In genomic region chr5:109223521-109223920, GRCh38 we compare ENCODE assay signal across 23 cellular contexts.
DNase-seq lines count a peak whose midpoint lies in the region; ATAC-seq, FAIRE-seq and TF ChIP-seq lines count a peak whose summit lies in the region.
"Had no signal": no experiment of that assay in that cellular context is flagged by ENCODE, and none has a peak within 500 bp of the region (broad histone marks: within the 10 kb centered on the region; RNA-seq: fewer than 3 reads in every experiment).

No MANE protein-coding gene starts in this region.

- H3K4me1 Mint-ChIP-seq in neural crest cell, result peaks cover 6% of the 10 kb centered on the region
- H3K4me1 Mint-ChIP-seq: CD4-positive, CD25-positive, alpha-beta regulatory T cell; IgD-negative memory B cell had no signal

- H3K27ac Mint-ChIP-seq in neural crest cell (ENCODE audit: unreplicated experiment), result no peak overlapping the region
- H3K27ac Mint-ChIP-seq: CD4-positive, CD25-positive, alpha-beta regulatory T cell had no signal

- in situ Hi-C loops in HepG2 (cut with HindIII; ENCODE audit: extremely low pct_ligation_motif_present, low pct_unique_long_range_greater_than_20kb), result no loop called here

- TF ChIP-seq RAD21 in HepG2 (CRISPR knock-in tag; IDR thresholded peaks at IDR 0.05), result no peak

- H3K4me1 ChIP-seq in HepG2 (ENCODE audit: insufficient read depth, low read length) (0 out of 2 replicates have a peak, but pooled peaks cover 6% of the 10 kb centered on the region), right lobe of liver (no peaks in the 10 kb centered on the region), esophagus muscularis mucosa (peaks cover 0 to 7% (median 2%) of the 10 kb centered on the region in 4 donors), thyroid gland (no peaks in the 10 kb centered on the region), Karpas-422 (ENCODE audit: low read length) (no peaks in the 10 kb centered on the region)

- no peaks in the 10 kb centered on the region for H3K79me2 ChIP-seq in HepG2 (ENCODE audit: insufficient read depth, low read length)
- no peaks in the 10 kb centered on the region for H3K79me2 ChIP-seq in Karpas-422 (ENCODE audit: low read length)

- H3K27me3 Mint-ChIP-seq in neural crest cell (ENCODE audit: low read depth), result no peaks in the 10 kb centered on the region

- TF ChIP-seq CTCF in HepG2 (CRISPR knock-in tag; IDR thresholded peaks at IDR 0.05) (peak; percentile 19; the same call in 1 of the 2 replicates), right lobe of liver (IDR thresholded peaks at IDR 0.05) (no peak), esophagus muscularis mucosa (IDR thresholded peaks at IDR 0.05) (no peak), neural crest cell (conservative IDR thresholded peaks at IDR 0.05) (peak; percentile 23), thyroid gland (IDR thresholded peaks at IDR 0.05) (no peak)

- ATAC-seq in HepG2 (peak; percentile 91), right lobe of liver (no peak), GM19328 (IDR thresholded peaks at IDR 0.05; ENCODE audit: unreplicated experiment) (no peak)

- DNase-seq in HepG2 (ENCODE audit: low spot score) (no peak), right lobe of liver (no peak), esophagus muscularis mucosa (ENCODE audit: extremely low spot score) (peak; percentile 81), neural crest cell (ENCODE audit: low read depth, low spot score) (peak; percentile 3), 8988T (no peak), thyroid gland (no peak), Karpas-422 (no peak)
- DNase-seq: BE2C; CD4-positive, CD25-positive, alpha-beta regulatory T cell; COR-L47; DMS 273 treated with DMSO at 0.1 percent for 48 hours; DND-41; HCEC 1CT; MM.1S; NCI-H1092 treated with DMSO at 0.1 percent for 48 hours; NCI-H2081; NCI-H748 treated with DMSO at 0.1 percent for 48 hours; NK-92 treated with Interleukin-12 subunit alpha and Interleukin-12 subunit beta, amount 100 ng/mL, for 24 hours; SHP77 had no signal

- H3K9ac ChIP-seq in HepG2 (ENCODE audit: insufficient read depth, low read depth, low read length), result no peak overlapping the region
- H3K9ac ChIP-seq in Karpas-422 (ENCODE audit: low read length), result no peak overlapping the region

- CTCF ChIA-PET in HepG2 (lab: Yijun Ruan, JAX; ENCODE audit: low intra/inter-chr PET ratio, low total read pairs), result no interaction called here

- H3K9me3 Mint-ChIP-seq in neural crest cell, result peaks cover 2% of the 10 kb centered on the region
- H3K9me3 Mint-ChIP-seq: CD4-positive, CD25-positive, alpha-beta regulatory T cell had no signal

- H3K36me3 ChIP-seq in HepG2 (replicated peaks in 1 of 2; ENCODE audit: control insufficient read depth in 1 of 2, insufficient read depth in 2 of 2, low read length in 2 of 2) (no peaks in the 10 kb centered on the region), right lobe of liver (no peaks in the 10 kb centered on the region), esophagus muscularis mucosa (no peaks in the 10 kb centered on the region), thyroid gland (no peaks in the 10 kb centered on the region), Karpas-422 (ENCODE audit: insufficient read depth, low read length) (no peaks in the 10 kb centered on the region)
- H3K36me3 ChIP-seq: BE2C had no signal

- no peak overlapping the region for H3K4me3 ChIP-seq in HepG2 (replicated peaks in 1 of 3; ENCODE audit: insufficient read depth in 1 of 3, low read depth in 2 of 3, low read length in 3 of 3)
- no peak overlapping the region for H3K4me3 ChIP-seq in right lobe of liver
- no peak overlapping the region for H3K4me3 ChIP-seq in esophagus muscularis mucosa
- no peak overlapping the region for H3K4me3 ChIP-seq in thyroid gland (replicated peaks in 1 of 3)
- no peak overlapping the region for H3K4me3 ChIP-seq in Karpas-422 (ENCODE audit: low read length)

- TF ChIP-seq EP300 in HepG2 (IDR thresholded peaks at IDR 0.05; ENCODE audit: low read depth in 2 of 2, low read length in 2 of 2) (no peak), HepG2 (CRISPR knock-in tag; IDR thresholded peaks at IDR 0.05; ENCODE audit: borderline replicate concordance) (no peak), esophagus muscularis mucosa (IDR thresholded peaks at IDR 0.05) (no peak)

- H3K9me3 ChIP-seq in HepG2 (ENCODE audit: low read length) (no peaks in the 10 kb centered on the region), right lobe of liver (no peaks in the 10 kb centered on the region), esophagus muscularis mucosa (no peaks in the 10 kb centered on the region), thyroid gland (no peaks in the 10 kb centered on the region), Karpas-422 (ENCODE audit: low read length) (no peaks in the 10 kb centered on the region)
- H3K9me3 ChIP-seq: BE2C had no signal

- H3K27ac ChIP-seq in HepG2 (ENCODE audit: extremely low read length, insufficient read depth, low read length), result no peak overlapping the region
- no peak overlapping the region for H3K27ac ChIP-seq in right lobe of liver
- H3K27ac ChIP-seq in esophagus muscularis mucosa (replicated peaks in 1 of 4), result no peak overlapping the region
- no peak overlapping the region for H3K27ac ChIP-seq in thyroid gland
- no peak overlapping the region for H3K27ac ChIP-seq in Karpas-422 (ENCODE audit: low read length)
- H3K27ac ChIP-seq: HL-60 had no signal

- peaks cover 3 to 20% of the 10 kb centered on the region in 2 experiments; a peak in 3 of 5 replicates for H3K27me3 ChIP-seq in HepG2 (ENCODE audit: control insufficient read depth in 1 of 2, insufficient read depth in 2 of 2, low read length in 2 of 2)
- H3K27me3 ChIP-seq in right lobe of liver, result no peaks in the 10 kb centered on the region
- H3K27me3 ChIP-seq in esophagus muscularis mucosa, result no peaks in the 10 kb centered on the region
- no peaks in the 10 kb centered on the region for H3K27me3 ChIP-seq in thyroid gland
- no peaks in the 10 kb centered on the region for H3K27me3 ChIP-seq in Karpas-422 (ENCODE audit: low read length)
- H3K27me3 ChIP-seq: BE2C had no signal

- H3K4me3 Mint-ChIP-seq in neural crest cell, result no peak overlapping the region
- H3K4me3 Mint-ChIP-seq: CD4-positive, CD25-positive, alpha-beta regulatory T cell; IgD-negative memory B cell had no signal

- H4K20me1 ChIP-seq in HepG2 (ENCODE audit: insufficient read depth, low read length), result no peaks in the 10 kb centered on the region
- H4K20me1 ChIP-seq in Karpas-422 (ENCODE audit: insufficient read depth, low read depth, low read length), result no peaks in the 10 kb centered on the region

- BruUV-seq in HepG2 (replicated peaks; lab: Mats Ljungman, UMichigan), result no TSS peak

- H3K4me2 ChIP-seq in HepG2 (ENCODE audit: low read depth, low read length) (peak overlapping the region; percentile 21; the same call in 1 of the 2 replicates), Karpas-422 (ENCODE audit: low read depth, low read length, poor library complexity, severe bottlenecking) (no peak overlapping the region)

- H3K36me3 Mint-ChIP-seq in neural crest cell (ENCODE audit: low read depth), result no peaks in the 10 kb centered on the region
- H3K36me3 Mint-ChIP-seq: CD4-positive, CD25-positive, alpha-beta regulatory T cell; IgD-negative memory B cell had no signal

- 46% methylated on average over 3 of the region's 9 CpGs for WGBS in HepG2 (ENCODE audit: low lambda C conversion rate)
- WGBS in right lobe of liver (ENCODE audit: insufficient coverage, low coverage, low lambda C conversion rate, missing lambda C conversion rate), result 95% methylated on average over 4 of the region's 9 CpGs
- 82% methylated on average over 9 of the region's 9 CpGs for WGBS in esophagus muscularis mucosa
- WGBS in thyroid gland, 2 donors, result 70 to 86% methylated on average over 9 of the region's 9 CpGs

- POLR2A ChIA-PET in HepG2 (lab: Yijun Ruan, JAX), result no interaction called here

- no peaks in the 10 kb centered on the region for H3K9me2 ChIP-seq in Karpas-422 (replicated peaks; ENCODE audit: insufficient read depth, low read length)

- no peak for FAIRE-seq in HepG2 (lab: Jason Lieb, UNC)
- FAIRE-seq: G401.6 had no signal

- intact Hi-C loops in HepG2 (cut with micrococcal nuclease; ENCODE audit: unreplicated experiment) (loop anchor here (10.0 kb wide), 1 partner anchor 241 kb away; no protein-coding TSS in a partner anchor), right lobe of liver (cut with DNase I) (no loop called here), esophagus muscularis mucosa (cut with DNase I) (no loop called here), thyroid gland (cut with DNase I) (no loop called here)

- H2AFZ ChIP-seq in HepG2 (ENCODE audit: low read length) (no peak overlapping the region), Karpas-422 (ENCODE audit: low read length) (no peak overlapping the region)

- no peak for TF ChIP-seq POLR2A in HepG2 (IDR thresholded peaks at IDR 0.05; ENCODE audit: insufficient read depth in 1 of 2, low read depth in 2 of 2, low read length in 2 of 2)
- no peak for TF ChIP-seq POLR2A in right lobe of liver (IDR thresholded peaks at IDR 0.05)
- no peak for TF ChIP-seq POLR2A in esophagus muscularis mucosa (IDR thresholded peaks at IDR 0.05; ENCODE audit: low read depth)
- TF ChIP-seq POLR2A in thyroid gland (IDR thresholded peaks at IDR 0.05), result no peak

TF ChIP-seq in HepG2, 621 proteins besides CTCF, POLR2A, EP300 and RAD21:
- TF ChIP-seq NCOA1 (CRISPR knock-in tag; IDR thresholded peaks at IDR 0.05) (no peak), SPEN (CRISPR knock-in tag; IDR thresholded peaks at IDR 0.05; ENCODE audit: low read depth) (no peak), TEAD3 (CRISPR knock-in tag; optimal IDR thresholded peaks at IDR 0.05; ENCODE audit: borderline replicate concordance) (peak; percentile 78)
TF ChIP-seq in HepG2: peak in this region for 1.

Comparison
In these comparisons a context has a peak if more than half of its experiments do, and no peak if none do; other contexts are left out.
1. CTCF ChIP-seq: peak in HepG2 (single experiment) and neural crest cell (single experiment); none in right lobe of liver (0 of 4), esophagus muscularis mucosa (0 of 3) and thyroid gland (0 of 6).
2. DNase-seq: peak in esophagus muscularis mucosa (single experiment) and neural crest cell (single experiment); none in HepG2 (single experiment), right lobe of liver (0 of 3), 8988T (single experiment), thyroid gland (0 of 2) and Karpas-422 (single experiment).